In genomic region chr20:45345104-45345936, GRCh38 we compare ENCODE assay signal across 1 cellular context.
TF ChIP-seq lines count a peak whose summit lies in the region.

No MANE protein-coding gene starts in this region.

TF ChIP-seq in SK-N-SH, 30 proteins besides CTCF, POLR2A, EP300 and RAD21 (continued from another document):
- no peak for TF ChIP-seq PBX3 (IDR thresholded peaks at IDR 0.05)
TF ChIP-seq in SK-N-SH: peak in this region for 0.
